In genomic region chr7:107660381-107661080, GRCh38 we compare ENCODE assay signal across 8 cellular contexts. TPM values are rescaled to one million over a fixed set of nuclear protein-coding genes. Genes with fewer than 3 reads are reported as not detected.
A peak's percentile ranks its signal among the peaks of the same experiment; 100 is the strongest.
DNase-seq lines count a peak whose midpoint lies in the region; ATAC-seq and TF ChIP-seq lines count a peak whose summit lies in the region.

SLC26A4 (plus strand) TSS chr7:107660828; CDS start chr7:107661642, 814 bp downstream.

- POLR2A ChIA-PET in SK-N-SH (lab: Yijun Ruan, JAX) = no interaction called here

- H3K4me1 ChIP-seq in SK-N-SH (ENCODE audit: control insufficient read depth in 1 of 2, insufficient read depth in 2 of 2, low read depth in 1 of 2, low read length in 1 of 2) = peaks cover 0 to 14% of the 10 kb centered on the region in 2 experiments; a peak in 1 of 4 replicates

- no peaks in the 10 kb centered on the region for H3K79me2 ChIP-seq in SK-N-SH (ENCODE audit: insufficient read depth)

- no peaks in the 10 kb centered on the region for H4K20me1 ChIP-seq in SK-N-SH (ENCODE audit: insufficient read depth)

- no peak for ATAC-seq in SK-N-SH treated with all-trans-retinoic acid at 6 μM for 48 hours

- no peak for TF ChIP-seq EP300 in SK-N-SH (IDR thresholded peaks at IDR 0.05; ENCODE audit: borderline replicate concordance in 1 of 2, low read depth in 1 of 2, low read length in 1 of 2)

- TF ChIP-seq RAD21 in SK-N-SH (IDR thresholded peaks at IDR 0.05; ENCODE audit: low read length) = no peak

- no peaks in the 10 kb centered on the region for H3K9me2 ChIP-seq in SK-N-SH

- no peaks in the 10 kb centered on the region for H3K9me3 ChIP-seq in SK-N-SH

- TF ChIP-seq CTCF in SK-N-SH (IDR thresholded peaks at IDR 0.05) = no peak
- no peak for TF ChIP-seq CTCF in LNCaP clone FGC (IDR thresholded peaks at IDR 0.05; ENCODE audit: control insufficient read depth, extremely low read depth, insufficient read depth)
- no peak for TF ChIP-seq CTCF in astrocyte of the cerebellum (IDR thresholded peaks at IDR 0.05; ENCODE audit: low read depth, low read length, missing control alignments)

- CTCF ChIA-PET in SK-N-SH (lab: Yijun Ruan, JAX) = interaction anchor here (1.0 to 2.2 kb wide), 11 partner anchors 8 to 214 kb away, joined by 3 to 14 read pairs (median 3); no protein-coding TSS in a partner anchor

- H3K9ac ChIP-seq in SK-N-SH = no peak within 1 kb of the TSS

- peak within 1 kb of the TSS; percentile 78 for H2AFZ ChIP-seq in SK-N-SH (ENCODE audit: low read depth)

- peaks cover 15% of the 10 kb centered on the region for H3K27me3 ChIP-seq in SK-N-SH (ENCODE audit: insufficient read depth)

- no peak within 1 kb of the TSS for H3K27ac ChIP-seq in SK-N-SH (ENCODE audit: low read depth in 2 of 2, low read length in 1 of 2)

- 53% methylated on average over 31 of the region's 37 CpGs for WGBS in SK-N-SH (ENCODE audit: low lambda C conversion rate)

- H3K4me3 ChIP-seq in SK-N-SH (ENCODE audit: low read depth in 2 of 2, low read length in 1 of 2) (peak within 1 kb of the TSS; percentile 65), LNCaP clone FGC (ENCODE audit: low read depth, low read length) (peak within 1 kb of the TSS; percentile 55), astrocyte of the cerebellum (ENCODE audit: low read depth, low read length) (peak within 1 kb of the TSS; percentile 43)

- peak within 1 kb of the TSS; percentile 91 for H3K4me2 ChIP-seq in SK-N-SH

- H3K36me3 ChIP-seq in SK-N-SH (replicated peaks in 1 of 2; ENCODE audit: control insufficient read depth in 1 of 2, insufficient read depth in 2 of 2, low read length in 1 of 2) = no peaks in the 10 kb centered on the region

- in situ Hi-C loops in astrocyte of the cerebellum (cut with HindIII; ENCODE audit: low sequenced_read_pairs) (no loop called here), ACHN (cut with HindIII; ENCODE audit: low pct_ligation_motif_present, low pct_unique_long_range_greater_than_20kb, low sequenced_read_pairs) (no loop called here)

- DNase-seq in SK-N-SH (peak; percentile 62), LNCaP clone FGC (ENCODE audit: low read depth) (no peak), astrocyte of the cerebellum (ENCODE audit: low read depth) (no peak), islet precursor cell (peak; percentile 69), NCI-H2029 (lab: John Stamatoyannopoulos, UW) (no peak), ACHN (no peak)
- DNase-seq in stimulated activated CD4-positive, alpha-beta T cell treated with anti-CD3 and anti-CD28 coated beads, Interleukin-4, amount 100 ng/mL, for 4 hours = peak; percentile 7 to 27

- H3F3A ChIP-seq in SK-N-SH (replicated peaks; ENCODE audit: insufficient read depth) = no peaks in the 10 kb centered on the region

TF ChIP-seq in SK-N-SH, 30 proteins besides CTCF, POLR2A, EP300 and RAD21:
- no peak for TF ChIP-seq IRF3 (IDR thresholded peaks at IDR 0.05; ENCODE audit: low read depth, low read length)
- TF ChIP-seq PBX3 (IDR thresholded peaks at IDR 0.05) = no peak
- TF ChIP-seq TEAD4 (IDR thresholded peaks at IDR 0.05; ENCODE audit: borderline replicate concordance, insufficient read depth) = no peak
- no peak for TF ChIP-seq SMC3 (IDR thresholded peaks at IDR 0.05; ENCODE audit: low read depth, low read length)
- no peak for TF ChIP-seq EZH2phosphoT487 (IDR thresholded peaks at IDR 0.05; ENCODE audit: borderline replicate concordance, low read depth)
- TF ChIP-seq MEF2A (IDR thresholded peaks at IDR 0.05; ENCODE audit: borderline replicate concordance, low read depth) = no peak
- no peak for TF ChIP-seq NFIC (IDR thresholded peaks at IDR 0.05; ENCODE audit: borderline replicate concordance)
- no peak for TF ChIP-seq MXI1 (IDR thresholded peaks at IDR 0.05; ENCODE audit: low read depth, low read length)
- TF ChIP-seq USF1 (IDR thresholded peaks at IDR 0.05; ENCODE audit: borderline replicate concordance, low read depth) = no peak
- no peak for TF ChIP-seq MAX (IDR thresholded peaks at IDR 0.05; ENCODE audit: low read depth)
- TF ChIP-seq RFX5 (IDR thresholded peaks at IDR 0.05; ENCODE audit: low read length) = no peak
- no peak for TF ChIP-seq POLR2AphosphoS5 (IDR thresholded peaks at IDR 0.05; ENCODE audit: low read depth, low read length)
TF ChIP-seq in SK-N-SH: peak in this region for 0.

TF ChIP-seq in SK-N-SH treated with all-trans-retinoic acid at 6 μM for 48 hours, 23 proteins besides CTCF, POLR2A, EP300 and RAD21:
- TF ChIP-seq GLIS3 (CRISPR knock-in tag; IDR thresholded peaks at IDR 0.05) = no peak
- TF ChIP-seq TOX (CRISPR knock-in tag; IDR thresholded peaks at IDR 0.05; ENCODE audit: borderline replicate concordance) = no peak
- TF ChIP-seq BACH2 (CRISPR knock-in tag; IDR thresholded peaks at IDR 0.05; ENCODE audit: borderline replicate concordance) = no peak
- TF ChIP-seq SNAI2 (CRISPR knock-in tag; IDR thresholded peaks at IDR 0.05) = no peak
- TF ChIP-seq ISL1 (CRISPR knock-in tag; IDR thresholded peaks at IDR 0.05) = no peak
- TF ChIP-seq PPARA (CRISPR knock-in tag; IDR thresholded peaks at IDR 0.05; ENCODE audit: borderline replicate concordance) = no peak
- TF ChIP-seq CSDC2 (CRISPR knock-in tag; IDR thresholded peaks at IDR 0.05) = no peak
- no peak for TF ChIP-seq ZC3H10 (CRISPR knock-in tag; IDR thresholded peaks at IDR 0.05)
- no peak for TF ChIP-seq TSHZ2 (CRISPR knock-in tag; IDR thresholded peaks at IDR 0.05)
- no peak for TF ChIP-seq ZNF70 (CRISPR knock-in tag; IDR thresholded peaks at IDR 0.05)
- TF ChIP-seq CREB5 (CRISPR knock-in tag; IDR thresholded peaks at IDR 0.05; ENCODE audit: low read depth) = no peak
TF ChIP-seq in SK-N-SH treated with all-trans-retinoic acid at 6 μM for 48 hours: peak in this region for 0.

RNA-seq across cellular contexts. Expression of gene SLC26A4, which starts in this region (rescaled TPM):
- polyA plus RNA-seq in SK-N-SH (2012; rRNA removed) = 0.61 and 0.78 TPM in 2 replicates
- polyA plus RNA-seq in SK-N-SH (2012; cell fraction: cytosol; rRNA removed) = 0.70 and 1.00 TPM in 2 replicates
- 0.39 and 0.49 TPM in 2 replicates for polyA plus RNA-seq in SK-N-SH (2012; cell fraction: nucleus; rRNA removed)

Comparison
In these comparisons a context has a peak if more than half of its experiments do, and no peak if none do; other contexts are left out.
1. Peak in DNase-seq, H3K4me3 ChIP-seq and H3K4me2 ChIP-seq in SK-N-SH; RNA of the gene not detected or under 1 TPM.
2. DNase-seq: peak in islet precursor cell (single experiment) and stimulated activated CD4-positive, alpha-beta T cell treated with anti-CD3 and anti-CD28 coated beads, Interleukin-4, amount 100 ng/mL, for 4 hours (2 of 2); none in LNCaP clone FGC (single experiment), astrocyte of the cerebellum (single experiment), NCI-H2029 (single experiment) and ACHN (single experiment).
3. Peak in every context shown above with its lines, with median percentiles within 50 percentile points of each other: H3K4me3 ChIP-seq.